1 cellular context compared by ENCODE assay signal in the genomic region with DNA sequence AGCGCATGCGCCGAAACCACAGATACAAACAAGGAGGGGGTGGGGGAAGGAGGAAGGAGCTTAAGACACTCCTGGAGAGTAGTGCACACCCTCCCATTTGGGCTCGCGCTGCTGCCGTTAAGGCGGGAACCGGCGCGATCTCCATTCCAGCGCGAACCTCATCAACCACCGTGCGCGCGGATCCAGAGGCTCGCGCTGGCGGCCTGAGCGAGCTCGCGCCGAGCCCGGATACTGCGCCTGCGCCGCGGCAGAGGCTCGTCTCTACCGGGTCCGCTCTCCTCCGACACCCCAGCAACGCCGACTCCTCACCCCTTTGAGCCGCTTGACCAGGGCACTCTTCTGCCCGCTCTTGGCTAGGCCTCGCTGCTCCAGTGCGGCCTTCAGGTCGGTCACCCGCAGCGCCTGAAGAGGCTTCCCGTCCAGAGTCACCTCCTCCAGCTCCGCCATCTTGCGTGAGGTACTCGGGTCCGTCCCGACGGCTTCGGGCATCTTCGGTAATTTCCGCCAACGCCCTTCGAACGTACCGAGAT.
TF ChIP-seq lines count a peak whose summit lies in the region.

A gene with protein sequence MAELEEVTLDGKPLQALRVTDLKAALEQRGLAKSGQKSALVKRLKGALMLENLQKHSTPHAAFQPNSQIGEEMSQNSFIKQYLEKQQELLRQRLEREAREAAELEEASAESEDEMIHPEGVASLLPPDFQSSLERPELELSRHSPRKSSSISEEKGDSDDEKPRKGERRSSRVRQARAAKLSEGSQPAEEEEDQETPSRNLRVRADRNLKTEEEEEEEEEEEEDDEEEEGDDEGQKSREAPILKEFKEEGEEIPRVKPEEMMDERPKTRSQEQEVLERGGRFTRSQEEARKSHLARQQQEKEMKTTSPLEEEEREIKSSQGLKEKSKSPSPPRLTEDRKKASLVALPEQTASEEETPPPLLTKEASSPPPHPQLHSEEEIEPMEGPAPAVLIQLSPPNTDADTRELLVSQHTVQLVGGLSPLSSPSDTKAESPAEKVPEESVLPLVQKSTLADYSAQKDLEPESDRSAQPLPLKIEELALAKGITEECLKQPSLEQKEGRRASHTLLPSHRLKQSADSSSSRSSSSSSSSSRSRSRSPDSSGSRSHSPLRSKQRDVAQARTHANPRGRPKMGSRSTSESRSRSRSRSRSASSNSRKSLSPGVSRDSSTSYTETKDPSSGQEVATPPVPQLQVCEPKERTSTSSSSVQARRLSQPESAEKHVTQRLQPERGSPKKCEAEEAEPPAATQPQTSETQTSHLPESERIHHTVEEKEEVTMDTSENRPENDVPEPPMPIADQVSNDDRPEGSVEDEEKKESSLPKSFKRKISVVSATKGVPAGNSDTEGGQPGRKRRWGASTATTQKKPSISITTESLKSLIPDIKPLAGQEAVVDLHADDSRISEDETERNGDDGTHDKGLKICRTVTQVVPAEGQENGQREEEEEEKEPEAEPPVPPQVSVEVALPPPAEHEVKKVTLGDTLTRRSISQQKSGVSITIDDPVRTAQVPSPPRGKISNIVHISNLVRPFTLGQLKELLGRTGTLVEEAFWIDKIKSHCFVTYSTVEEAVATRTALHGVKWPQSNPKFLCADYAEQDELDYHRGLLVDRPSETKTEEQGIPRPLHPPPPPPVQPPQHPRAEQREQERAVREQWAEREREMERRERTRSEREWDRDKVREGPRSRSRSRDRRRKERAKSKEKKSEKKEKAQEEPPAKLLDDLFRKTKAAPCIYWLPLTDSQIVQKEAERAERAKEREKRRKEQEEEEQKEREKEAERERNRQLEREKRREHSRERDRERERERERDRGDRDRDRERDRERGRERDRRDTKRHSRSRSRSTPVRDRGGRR (minus strand): TSS at position 471 of the 530 bp plus-strand sequence. CDS start 24 bp downstream, at position 447.

TF ChIP-seq in neural cell, 6 proteins besides CTCF, POLR2A, EP300 and RAD21 (continued from another document):
- TF ChIP-seq, protein P1, sequence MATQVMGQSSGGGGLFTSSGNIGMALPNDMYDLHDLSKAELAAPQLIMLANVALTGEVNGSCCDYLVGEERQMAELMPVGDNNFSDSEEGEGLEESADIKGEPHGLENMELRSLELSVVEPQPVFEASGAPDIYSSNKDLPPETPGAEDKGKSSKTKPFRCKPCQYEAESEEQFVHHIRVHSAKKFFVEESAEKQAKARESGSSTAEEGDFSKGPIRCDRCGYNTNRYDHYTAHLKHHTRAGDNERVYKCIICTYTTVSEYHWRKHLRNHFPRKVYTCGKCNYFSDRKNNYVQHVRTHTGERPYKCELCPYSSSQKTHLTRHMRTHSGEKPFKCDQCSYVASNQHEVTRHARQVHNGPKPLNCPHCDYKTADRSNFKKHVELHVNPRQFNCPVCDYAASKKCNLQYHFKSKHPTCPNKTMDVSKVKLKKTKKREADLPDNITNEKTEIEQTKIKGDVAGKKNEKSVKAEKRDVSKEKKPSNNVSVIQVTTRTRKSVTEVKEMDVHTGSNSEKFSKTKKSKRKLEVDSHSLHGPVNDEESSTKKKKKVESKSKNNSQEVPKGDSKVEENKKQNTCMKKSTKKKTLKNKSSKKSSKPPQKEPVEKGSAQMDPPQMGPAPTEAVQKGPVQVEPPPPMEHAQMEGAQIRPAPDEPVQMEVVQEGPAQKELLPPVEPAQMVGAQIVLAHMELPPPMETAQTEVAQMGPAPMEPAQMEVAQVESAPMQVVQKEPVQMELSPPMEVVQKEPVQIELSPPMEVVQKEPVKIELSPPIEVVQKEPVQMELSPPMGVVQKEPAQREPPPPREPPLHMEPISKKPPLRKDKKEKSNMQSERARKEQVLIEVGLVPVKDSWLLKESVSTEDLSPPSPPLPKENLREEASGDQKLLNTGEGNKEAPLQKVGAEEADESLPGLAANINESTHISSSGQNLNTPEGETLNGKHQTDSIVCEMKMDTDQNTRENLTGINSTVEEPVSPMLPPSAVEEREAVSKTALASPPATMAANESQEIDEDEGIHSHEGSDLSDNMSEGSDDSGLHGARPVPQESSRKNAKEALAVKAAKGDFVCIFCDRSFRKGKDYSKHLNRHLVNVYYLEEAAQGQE (IDR thresholded peaks at IDR 0.05; ENCODE audit: borderline replicate concordance): peak; percentile 97
